In the genomic region with DNA sequence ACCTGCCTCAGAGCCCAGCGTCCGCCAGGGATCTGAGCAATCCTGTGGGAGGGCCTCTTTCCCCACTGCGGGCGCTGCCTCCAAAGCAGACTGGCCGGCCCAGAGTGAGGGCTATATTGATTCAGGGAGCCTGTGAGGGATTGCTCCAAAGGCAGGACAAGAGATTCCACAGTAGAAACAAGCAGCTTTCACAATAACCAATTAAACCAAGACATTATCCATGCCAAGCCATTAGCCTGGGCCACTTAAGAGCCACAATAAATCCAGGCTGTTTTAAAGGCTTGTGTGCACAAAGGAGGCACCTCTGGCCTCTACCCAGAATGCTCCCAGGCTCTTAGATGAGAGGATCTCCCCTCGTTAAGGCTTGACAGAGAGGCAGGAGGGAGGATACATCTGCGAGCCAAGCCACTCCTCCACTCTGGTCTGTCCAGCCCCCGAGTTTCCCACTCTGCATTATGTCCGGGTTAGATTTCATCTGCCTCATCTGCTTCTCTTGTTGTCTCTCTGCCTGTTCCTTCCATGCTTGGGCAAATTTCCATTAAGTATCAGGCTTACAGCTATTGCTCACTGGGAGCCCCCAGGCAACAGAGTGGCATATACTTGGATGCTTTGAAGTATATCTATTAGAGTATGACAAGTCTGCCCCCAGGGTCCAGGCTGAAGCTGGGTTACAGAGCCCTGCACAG, we compare ENCODE assay signal across 12 cellular contexts.
A peak's percentile ranks its signal among the peaks of the same experiment; 100 is the strongest.
DNase-seq lines count a peak whose midpoint lies in the region; ATAC-seq and TF ChIP-seq lines count a peak whose summit lies in the region.
"Had no signal": no experiment of that assay in that cellular context is flagged by ENCODE, and none has a peak within 500 bp of the region (broad histone marks: within the 10 kb centered on the region; RNA-seq: fewer than 3 reads in every experiment).

No MANE protein-coding gene starts in this region.

- CTCF ChIA-PET in activated naive CD4-positive, alpha-beta T cell treated with anti-CD3 and anti-CD28 coated beads for 36 hours (lab: Charles Lee), result no interaction called here

- H3K9me3 ChIP-seq in SK-N-MC (ENCODE audit: low read depth, low read length), result no peaks in the 10 kb centered on the region

- no peak overlapping the region for H3K27ac ChIP-seq in SK-N-MC

- DNase-seq in activated naive CD4-positive, alpha-beta T cell treated with anti-CD3 and anti-CD28 coated beads for 36 hours, result no peak
- no peak for DNase-seq in activated naive CD4-positive, alpha-beta T cell treated with anti-CD3 and anti-CD28 coated beads, Interleukin-2, amount 50 U/mL, for 72 hours (ENCODE audit: low spot score in 2 of 2)
- DNase-seq in SK-N-MC (ENCODE audit: low read depth, low spot score), result no peak
- DNase-seq in foreskin melanocyte, result peak; percentile 17
- peak; percentile 71 for DNase-seq in superior temporal gyrus (ENCODE audit: extremely low spot score)
- no peak for DNase-seq in chondrocyte (ENCODE audit: low spot score)
- DNase-seq in GF-D8 (lab: John Stamatoyannopoulos, UW), result no peak
- no peak for DNase-seq in left lobe of liver (ENCODE audit: low spot score)
- DNase-seq: activated CD4-positive, alpha-beta T cell treated with anti-CD3 and anti-CD28 coated beads for 36 hours; activated gamma-delta T cell had no signal

- H3K4me1 Mint-ChIP-seq in activated naive CD4-positive, alpha-beta T cell treated with anti-CD3 and anti-CD28 coated beads for 36 hours (ENCODE audit: low read depth), result peaks cover 38% of the 10 kb centered on the region
- H3K4me1 Mint-ChIP-seq in chondrocyte (ENCODE audit: low read depth), result peaks cover 3% of the 10 kb centered on the region

- no peak overlapping the region for H3K4me3 Mint-ChIP-seq in activated naive CD4-positive, alpha-beta T cell treated with anti-CD3 and anti-CD28 coated beads for 36 hours
- no peak overlapping the region for H3K4me3 Mint-ChIP-seq in chondrocyte (ENCODE audit: unreplicated experiment)
- H3K4me3 Mint-ChIP-seq: activated CD4-positive, alpha-beta T cell treated with anti-CD3 and anti-CD28 coated beads for 36 hours had no signal

- TF ChIP-seq CTCF in chondrocyte (IDR thresholded peaks at IDR 0.05), result no peak

- ATAC-seq in activated naive CD4-positive, alpha-beta T cell treated with anti-CD3 and anti-CD28 coated beads, Interleukin-2, amount 50 U/mL, for 72 hours, result no peak
- no peak for ATAC-seq in left lobe of liver
- ATAC-seq: activated CD4-positive, alpha-beta T cell treated with anti-CD3 and anti-CD28 coated beads for 36 hours; HCT116; Right ventricle myocardium inferior had no signal

- no peaks in the 10 kb centered on the region for H3K9me3 Mint-ChIP-seq in activated naive CD4-positive, alpha-beta T cell treated with anti-CD3 and anti-CD28 coated beads for 36 hours
- peaks cover 0 to 4% of the 10 kb centered on the region in 2 donors for H3K9me3 Mint-ChIP-seq in activated naive CD4-positive, alpha-beta T cell treated with anti-CD3 and anti-CD28 coated beads, Interleukin-2, amount 50 U/mL, for 72 hours
- peaks cover 3% of the 10 kb centered on the region for H3K9me3 Mint-ChIP-seq in chondrocyte (ENCODE audit: low read depth)

- H3K27ac Mint-ChIP-seq in activated naive CD4-positive, alpha-beta T cell treated with anti-CD3 and anti-CD28 coated beads for 36 hours, result peak overlapping the region; percentile 43
- peak overlapping the region in 1 of 2 donors; percentile 67 for H3K27ac Mint-ChIP-seq in activated naive CD4-positive, alpha-beta T cell treated with anti-CD3 and anti-CD28 coated beads, Interleukin-2, amount 50 U/mL, for 72 hours
- H3K27ac Mint-ChIP-seq in chondrocyte (ENCODE audit: unreplicated experiment), result no peak overlapping the region
- H3K27ac Mint-ChIP-seq: activated CD4-positive, alpha-beta T cell treated with anti-CD3 and anti-CD28 coated beads for 36 hours had no signal

- no peaks in the 10 kb centered on the region for H3K36me3 Mint-ChIP-seq in activated naive CD4-positive, alpha-beta T cell treated with anti-CD3 and anti-CD28 coated beads for 36 hours (ENCODE audit: low read depth)
- no peaks in the 10 kb centered on the region for H3K36me3 Mint-ChIP-seq in activated naive CD4-positive, alpha-beta T cell treated with anti-CD3 and anti-CD28 coated beads, Interleukin-2, amount 50 U/mL, for 72 hours
- peaks cover 4% of the 10 kb centered on the region for H3K36me3 Mint-ChIP-seq in chondrocyte (ENCODE audit: low read depth)

- H3K4me3 ChIP-seq in SK-N-MC, result 0 out of 2 replicates have a peak overlapping the region, but pooled peaks have one; percentile 8

- H3K9ac ChIP-seq in SK-N-MC (ENCODE audit: insufficient read length), result no peak overlapping the region

- intact Hi-C loops in activated naive CD4-positive, alpha-beta T cell treated with anti-CD3 and anti-CD28 coated beads for 36 hours (cut with micrococcal nuclease), result no loop called here

- no peaks in the 10 kb centered on the region for H3K27me3 Mint-ChIP-seq in activated naive CD4-positive, alpha-beta T cell treated with anti-CD3 and anti-CD28 coated beads for 36 hours (ENCODE audit: low read depth)
- H3K27me3 Mint-ChIP-seq in chondrocyte (ENCODE audit: low read depth), result no peaks in the 10 kb centered on the region
- H3K27me3 Mint-ChIP-seq: activated CD4-positive, alpha-beta T cell treated with anti-CD3 and anti-CD28 coated beads for 36 hours had no signal

- H3K36me3 ChIP-seq in SK-N-MC (ENCODE audit: insufficient read depth, low read length), result no peaks in the 10 kb centered on the region

Comparison
In these comparisons a context has a peak if more than half of its experiments do, and no peak if none do; other contexts are left out.
1. DNase-seq: peak in foreskin melanocyte (single experiment) and superior temporal gyrus (single experiment); none in activated naive CD4-positive, alpha-beta T cell treated with anti-CD3 and anti-CD28 coated beads for 36 hours (single experiment), activated naive CD4-positive, alpha-beta T cell treated with anti-CD3 and anti-CD28 coated beads, Interleukin-2, amount 50 U/mL, for 72 hours (0 of 2), SK-N-MC (single experiment), chondrocyte (single experiment), GF-D8 (single experiment) and left lobe of liver (single experiment).